1 cellular context compared by ENCODE assay signal in the genomic region with DNA sequence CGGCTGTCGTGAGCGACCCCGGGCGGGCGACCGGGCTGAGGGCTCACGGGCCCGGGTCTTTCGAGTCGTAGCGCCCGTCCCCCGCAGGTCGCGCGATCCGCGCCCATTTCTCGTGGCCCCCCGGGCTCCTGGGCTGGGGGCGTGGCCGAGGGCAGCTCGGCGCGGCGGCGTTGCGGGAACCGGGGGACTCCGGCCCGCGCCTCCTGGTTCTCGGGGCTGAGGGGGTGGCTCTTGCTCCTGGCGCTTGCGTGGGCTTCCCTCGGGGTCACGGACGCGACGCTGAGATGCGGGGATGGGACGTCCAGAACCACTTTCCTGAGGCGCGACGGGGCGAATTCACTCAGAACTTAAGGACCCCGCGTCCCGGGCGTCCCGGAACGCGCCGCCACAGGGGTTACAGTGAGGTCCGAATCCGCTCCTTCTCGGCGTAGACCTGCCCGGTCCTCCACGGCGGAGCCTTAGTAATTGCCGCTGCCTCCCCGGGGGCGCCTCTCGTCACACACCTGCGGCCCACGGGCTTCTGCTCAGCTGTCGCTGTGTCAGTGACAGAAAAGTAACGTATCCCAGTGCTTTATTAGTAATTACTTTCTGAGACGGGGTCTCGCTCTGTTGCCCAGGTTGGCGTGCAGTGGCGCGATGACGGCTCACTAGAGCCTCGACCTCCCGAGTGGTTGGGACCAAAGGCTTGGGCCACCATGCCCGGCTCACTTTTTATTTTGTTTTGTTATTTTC.
A peak's percentile ranks its signal among the peaks of the same experiment; 100 is the strongest.
TF ChIP-seq lines count a peak whose summit lies in the region.

No MANE protein-coding gene starts in this region.

TF ChIP-seq in HEK293, 187 proteins besides CTCF, POLR2A, EP300 and RAD21 (continued from another document and continues in another):
- TF ChIP-seq, protein P1, sequence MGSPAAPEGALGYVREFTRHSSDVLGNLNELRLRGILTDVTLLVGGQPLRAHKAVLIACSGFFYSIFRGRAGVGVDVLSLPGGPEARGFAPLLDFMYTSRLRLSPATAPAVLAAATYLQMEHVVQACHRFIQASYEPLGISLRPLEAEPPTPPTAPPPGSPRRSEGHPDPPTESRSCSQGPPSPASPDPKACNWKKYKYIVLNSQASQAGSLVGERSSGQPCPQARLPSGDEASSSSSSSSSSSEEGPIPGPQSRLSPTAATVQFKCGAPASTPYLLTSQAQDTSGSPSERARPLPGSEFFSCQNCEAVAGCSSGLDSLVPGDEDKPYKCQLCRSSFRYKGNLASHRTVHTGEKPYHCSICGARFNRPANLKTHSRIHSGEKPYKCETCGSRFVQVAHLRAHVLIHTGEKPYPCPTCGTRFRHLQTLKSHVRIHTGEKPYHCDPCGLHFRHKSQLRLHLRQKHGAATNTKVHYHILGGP (tag by site-specific recombination; IDR thresholded peaks at IDR 0.05): no peak
- TF ChIP-seq MZF1 (tag by site-specific recombination; IDR thresholded peaks at IDR 0.05; ENCODE audit: borderline replicate concordance) (no peak), ZNF843 (tag by site-specific recombination; IDR thresholded peaks at IDR 0.05) (no peak), ZNF248 (tag by site-specific recombination; IDR thresholded peaks at IDR 0.05) (no peak), ZNF169 (tag by site-specific recombination; IDR thresholded peaks at IDR 0.05) (no peak), ZFP37 (tag by site-specific recombination; IDR thresholded peaks at IDR 0.05) (no peak), ZNF747 (tag by site-specific recombination; IDR thresholded peaks at IDR 0.05) (no peak), ZNF777 (tag by site-specific recombination; IDR thresholded peaks at IDR 0.05; ENCODE audit: borderline replicate concordance) (no peak), ZBTB17 (tag by site-specific recombination; IDR thresholded peaks at IDR 0.05) (no peak), ZNF768 (tag by site-specific recombination; IDR thresholded peaks at IDR 0.05) (no peak), ZNF223 (tag by site-specific recombination; IDR thresholded peaks at IDR 0.05) (no peak), ZNF239 (tag by site-specific recombination; IDR thresholded peaks at IDR 0.05) (no peak), HOXA7 (CRISPR knock-in tag; IDR thresholded peaks at IDR 0.05; ENCODE audit: borderline replicate concordance) (no peak), ZNF10 (tag by site-specific recombination; IDR thresholded peaks at IDR 0.05) (no peak), ZNF585B (tag by site-specific recombination; IDR thresholded peaks at IDR 0.05) (no peak), ZNF621 (tag by site-specific recombination; IDR thresholded peaks at IDR 0.05) (no peak), ZNF266 (tag by site-specific recombination; IDR thresholded peaks at IDR 0.05; ENCODE audit: low read depth) (no peak), ZNF501 (tag by site-specific recombination; IDR thresholded peaks at IDR 0.05) (no peak), BCL11B (tag by site-specific recombination; IDR thresholded peaks at IDR 0.05; ENCODE audit: low read depth) (no peak), GLI4 (tag by site-specific recombination; IDR thresholded peaks at IDR 0.05) (no peak), GLIS2 (tag by site-specific recombination; IDR thresholded peaks at IDR 0.05) (peak; percentile 76), ZXDB (tag by site-specific recombination; IDR thresholded peaks at IDR 0.05) (no peak), ZNF596 (tag by site-specific recombination; IDR thresholded peaks at IDR 0.05) (0 out of 2 replicates have a peak, but pooled peaks have one; percentile 3), ZNF366 (tag by site-specific recombination; conservative IDR thresholded peaks at IDR 0.05) (no peak), ZNF530 (tag by site-specific recombination; IDR thresholded peaks at IDR 0.05; ENCODE audit: low read depth) (no peak), ZNF202 (tag by site-specific recombination; IDR thresholded peaks at IDR 0.05; ENCODE audit: borderline replicate concordance) (no peak), ZSCAN23 (tag by site-specific recombination; IDR thresholded peaks at IDR 0.05) (no peak), ZNF211 (tag by site-specific recombination; IDR thresholded peaks at IDR 0.05; ENCODE audit: low read depth) (no peak), KLF10 (tag by site-specific recombination; IDR thresholded peaks at IDR 0.05) (no peak), KLF9 (tag by site-specific recombination; IDR thresholded peaks at IDR 0.05; ENCODE audit: low read depth) (peak; percentile 78), ZNF23 (tag by site-specific recombination; IDR thresholded peaks at IDR 0.05; ENCODE audit: borderline replicate concordance) (no peak), ZNF121 (tag by site-specific recombination; IDR thresholded peaks at IDR 0.05) (peak; percentile 98), ZNF354C (tag by site-specific recombination; IDR thresholded peaks at IDR 0.05; ENCODE audit: borderline replicate concordance, low read depth) (no peak), ZEB2 (tag by site-specific recombination; IDR thresholded peaks at IDR 0.05) (0 out of 2 replicates have a peak, but pooled peaks have one; percentile 36), ZNF302 (tag by site-specific recombination; IDR thresholded peaks at IDR 0.05; ENCODE audit: low read depth) (no peak), PRDM1 (tag by site-specific recombination; IDR thresholded peaks at IDR 0.05) (no peak), ZBTB1 (tag by site-specific recombination; IDR thresholded peaks at IDR 0.05) (no peak), ZNF629 (tag by site-specific recombination; IDR thresholded peaks at IDR 0.05) (no peak), ZNF600 (tag by site-specific recombination; IDR thresholded peaks at IDR 0.05) (peak; percentile 10; the same call in 1 of the 2 replicates), ZNF311 (tag by site-specific recombination; IDR thresholded peaks at IDR 0.05; ENCODE audit: borderline replicate concordance) (no peak), ZFP3 (tag by site-specific recombination; IDR thresholded peaks at IDR 0.05; ENCODE audit: low read depth) (no peak), ZNF623 (tag by site-specific recombination; IDR thresholded peaks at IDR 0.05) (no peak), SP2 (tag by site-specific recombination; IDR thresholded peaks at IDR 0.05) (no peak)
- TF ChIP-seq, protein P2, sequence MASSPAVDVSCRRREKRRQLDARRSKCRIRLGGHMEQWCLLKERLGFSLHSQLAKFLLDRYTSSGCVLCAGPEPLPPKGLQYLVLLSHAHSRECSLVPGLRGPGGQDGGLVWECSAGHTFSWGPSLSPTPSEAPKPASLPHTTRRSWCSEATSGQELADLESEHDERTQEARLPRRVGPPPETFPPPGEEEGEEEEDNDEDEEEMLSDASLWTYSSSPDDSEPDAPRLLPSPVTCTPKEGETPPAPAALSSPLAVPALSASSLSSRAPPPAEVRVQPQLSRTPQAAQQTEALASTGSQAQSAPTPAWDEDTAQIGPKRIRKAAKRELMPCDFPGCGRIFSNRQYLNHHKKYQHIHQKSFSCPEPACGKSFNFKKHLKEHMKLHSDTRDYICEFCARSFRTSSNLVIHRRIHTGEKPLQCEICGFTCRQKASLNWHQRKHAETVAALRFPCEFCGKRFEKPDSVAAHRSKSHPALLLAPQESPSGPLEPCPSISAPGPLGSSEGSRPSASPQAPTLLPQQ (tag by site-specific recombination; IDR thresholded peaks at IDR 0.05): no peak
- TF ChIP-seq, protein P3, sequence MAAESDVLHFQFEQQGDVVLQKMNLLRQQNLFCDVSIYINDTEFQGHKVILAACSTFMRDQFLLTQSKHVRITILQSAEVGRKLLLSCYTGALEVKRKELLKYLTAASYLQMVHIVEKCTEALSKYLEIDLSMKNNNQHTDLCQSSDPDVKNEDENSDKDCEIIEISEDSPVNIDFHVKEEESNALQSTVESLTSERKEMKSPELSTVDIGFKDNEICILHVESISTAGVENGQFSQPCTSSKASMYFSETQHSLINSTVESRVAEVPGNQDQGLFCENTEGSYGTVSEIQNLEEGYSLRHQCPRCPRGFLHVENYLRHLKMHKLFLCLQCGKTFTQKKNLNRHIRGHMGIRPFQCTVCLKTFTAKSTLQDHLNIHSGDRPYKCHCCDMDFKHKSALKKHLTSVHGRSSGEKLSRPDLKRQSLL (tag by site-specific recombination; IDR thresholded peaks at IDR 0.05): no peak
- TF ChIP-seq, protein P4, sequence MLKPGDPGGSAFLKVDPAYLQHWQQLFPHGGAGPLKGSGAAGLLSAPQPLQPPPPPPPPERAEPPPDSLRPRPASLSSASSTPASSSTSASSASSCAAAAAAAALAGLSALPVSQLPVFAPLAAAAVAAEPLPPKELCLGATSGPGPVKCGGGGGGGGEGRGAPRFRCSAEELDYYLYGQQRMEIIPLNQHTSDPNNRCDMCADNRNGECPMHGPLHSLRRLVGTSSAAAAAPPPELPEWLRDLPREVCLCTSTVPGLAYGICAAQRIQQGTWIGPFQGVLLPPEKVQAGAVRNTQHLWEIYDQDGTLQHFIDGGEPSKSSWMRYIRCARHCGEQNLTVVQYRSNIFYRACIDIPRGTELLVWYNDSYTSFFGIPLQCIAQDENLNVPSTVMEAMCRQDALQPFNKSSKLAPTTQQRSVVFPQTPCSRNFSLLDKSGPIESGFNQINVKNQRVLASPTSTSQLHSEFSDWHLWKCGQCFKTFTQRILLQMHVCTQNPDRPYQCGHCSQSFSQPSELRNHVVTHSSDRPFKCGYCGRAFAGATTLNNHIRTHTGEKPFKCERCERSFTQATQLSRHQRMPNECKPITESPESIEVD (tag by site-specific recombination; IDR thresholded peaks at IDR 0.05): no peak
- TF ChIP-seq, protein P5, sequence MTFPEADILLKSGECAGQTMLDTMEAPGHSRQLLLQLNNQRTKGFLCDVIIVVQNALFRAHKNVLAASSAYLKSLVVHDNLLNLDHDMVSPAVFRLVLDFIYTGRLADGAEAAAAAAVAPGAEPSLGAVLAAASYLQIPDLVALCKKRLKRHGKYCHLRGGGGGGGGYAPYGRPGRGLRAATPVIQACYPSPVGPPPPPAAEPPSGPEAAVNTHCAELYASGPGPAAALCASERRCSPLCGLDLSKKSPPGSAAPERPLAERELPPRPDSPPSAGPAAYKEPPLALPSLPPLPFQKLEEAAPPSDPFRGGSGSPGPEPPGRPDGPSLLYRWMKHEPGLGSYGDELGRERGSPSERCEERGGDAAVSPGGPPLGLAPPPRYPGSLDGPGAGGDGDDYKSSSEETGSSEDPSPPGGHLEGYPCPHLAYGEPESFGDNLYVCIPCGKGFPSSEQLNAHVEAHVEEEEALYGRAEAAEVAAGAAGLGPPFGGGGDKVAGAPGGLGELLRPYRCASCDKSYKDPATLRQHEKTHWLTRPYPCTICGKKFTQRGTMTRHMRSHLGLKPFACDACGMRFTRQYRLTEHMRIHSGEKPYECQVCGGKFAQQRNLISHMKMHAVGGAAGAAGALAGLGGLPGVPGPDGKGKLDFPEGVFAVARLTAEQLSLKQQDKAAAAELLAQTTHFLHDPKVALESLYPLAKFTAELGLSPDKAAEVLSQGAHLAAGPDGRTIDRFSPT (tag by site-specific recombination; IDR thresholded peaks at IDR 0.05): no peak
- TF ChIP-seq, protein P6, sequence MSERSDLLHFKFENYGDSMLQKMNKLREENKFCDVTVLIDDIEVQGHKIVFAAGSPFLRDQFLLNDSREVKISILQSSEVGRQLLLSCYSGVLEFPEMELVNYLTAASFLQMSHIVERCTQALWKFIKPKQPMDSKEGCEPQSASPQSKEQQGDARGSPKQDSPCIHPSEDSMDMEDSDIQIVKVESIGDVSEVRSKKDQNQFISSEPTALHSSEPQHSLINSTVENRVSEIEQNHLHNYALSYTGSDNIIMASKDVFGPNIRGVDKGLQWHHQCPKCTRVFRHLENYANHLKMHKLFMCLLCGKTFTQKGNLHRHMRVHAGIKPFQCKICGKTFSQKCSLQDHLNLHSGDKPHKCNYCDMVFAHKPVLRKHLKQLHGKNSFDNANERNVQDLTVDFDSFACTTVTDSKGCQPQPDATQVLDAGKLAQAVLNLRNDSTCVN (tag by site-specific recombination; optimal IDR thresholded peaks at IDR 0.05): peak; percentile 81
- TF ChIP-seq, protein P7, sequence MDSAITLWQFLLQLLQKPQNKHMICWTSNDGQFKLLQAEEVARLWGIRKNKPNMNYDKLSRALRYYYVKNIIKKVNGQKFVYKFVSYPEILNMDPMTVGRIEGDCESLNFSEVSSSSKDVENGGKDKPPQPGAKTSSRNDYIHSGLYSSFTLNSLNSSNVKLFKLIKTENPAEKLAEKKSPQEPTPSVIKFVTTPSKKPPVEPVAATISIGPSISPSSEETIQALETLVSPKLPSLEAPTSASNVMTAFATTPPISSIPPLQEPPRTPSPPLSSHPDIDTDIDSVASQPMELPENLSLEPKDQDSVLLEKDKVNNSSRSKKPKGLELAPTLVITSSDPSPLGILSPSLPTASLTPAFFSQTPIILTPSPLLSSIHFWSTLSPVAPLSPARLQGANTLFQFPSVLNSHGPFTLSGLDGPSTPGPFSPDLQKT (IDR thresholded peaks at IDR 0.05; ENCODE audit: borderline replicate concordance, low read depth, low read length): no peak
- TF ChIP-seq, protein P8, sequence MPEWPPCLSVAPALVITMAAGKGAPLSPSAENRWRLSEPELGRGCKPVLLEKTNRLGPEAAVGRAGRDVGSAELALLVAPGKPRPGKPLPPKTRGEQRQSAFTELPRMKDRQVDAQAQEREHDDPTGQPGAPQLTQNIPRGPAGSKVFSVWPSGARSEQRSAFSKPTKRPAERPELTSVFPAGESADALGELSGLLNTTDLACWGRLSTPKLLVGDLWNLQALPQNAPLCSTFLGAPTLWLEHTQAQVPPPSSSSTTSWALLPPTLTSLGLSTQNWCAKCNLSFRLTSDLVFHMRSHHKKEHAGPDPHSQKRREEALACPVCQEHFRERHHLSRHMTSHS (tag by site-specific recombination; IDR thresholded peaks at IDR 0.05): no peak
- TF ChIP-seq, protein P9, sequence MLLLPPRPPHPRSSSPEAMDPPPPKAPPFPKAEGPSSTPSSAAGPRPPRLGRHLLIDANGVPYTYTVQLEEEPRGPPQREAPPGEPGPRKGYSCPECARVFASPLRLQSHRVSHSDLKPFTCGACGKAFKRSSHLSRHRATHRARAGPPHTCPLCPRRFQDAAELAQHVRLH (tag by site-specific recombination; IDR thresholded peaks at IDR 0.05): no peak
- TF ChIP-seq, protein P10, sequence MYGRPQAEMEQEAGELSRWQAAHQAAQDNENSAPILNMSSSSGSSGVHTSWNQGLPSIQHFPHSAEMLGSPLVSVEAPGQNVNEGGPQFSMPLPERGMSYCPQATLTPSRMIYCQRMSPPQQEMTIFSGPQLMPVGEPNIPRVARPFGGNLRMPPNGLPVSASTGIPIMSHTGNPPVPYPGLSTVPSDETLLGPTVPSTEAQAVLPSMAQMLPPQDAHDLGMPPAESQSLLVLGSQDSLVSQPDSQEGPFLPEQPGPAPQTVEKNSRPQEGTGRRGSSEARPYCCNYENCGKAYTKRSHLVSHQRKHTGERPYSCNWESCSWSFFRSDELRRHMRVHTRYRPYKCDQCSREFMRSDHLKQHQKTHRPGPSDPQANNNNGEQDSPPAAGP (tag by site-specific recombination; IDR thresholded peaks at IDR 0.05): no peak
